Comparison of ENCODE assay signal across 22 cellular contexts in the genomic region with DNA sequence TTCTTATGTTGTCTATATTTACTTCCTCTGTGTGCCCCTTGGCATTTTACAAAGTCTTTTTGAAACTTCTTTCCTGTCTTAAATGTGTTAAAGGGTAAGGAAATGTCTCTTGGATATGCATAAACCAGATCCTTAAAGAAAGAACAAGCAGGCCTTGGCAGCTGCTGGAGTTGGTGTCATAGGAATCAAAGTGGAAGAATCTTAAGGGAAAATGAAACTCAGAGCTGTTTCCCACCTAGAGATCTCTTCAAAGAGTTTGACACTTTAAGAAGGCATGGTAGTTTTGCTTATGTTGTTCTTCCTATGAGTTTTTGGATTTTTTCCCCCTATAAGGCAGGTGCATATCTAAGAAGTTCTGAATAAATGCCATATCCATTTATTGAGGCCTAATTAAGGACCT. TPM values are rescaled to one million over a fixed set of nuclear protein-coding genes. Genes with fewer than 3 reads are reported as not detected.
"Had no signal": no experiment of that assay in that cellular context is flagged by ENCODE, and none has a peak within 500 bp of the region (broad histone marks: within the 10 kb centered on the region; RNA-seq: fewer than 3 reads in every experiment).

No MANE protein-coding gene starts in this region.

- H3K36me3 Mint-ChIP-seq: activated naive CD4-positive, alpha-beta T cell treated with anti-CD3 and anti-CD28 coated beads, Interleukin-2, amount 50 U/mL, for 72 hours; natural killer cell treated with Interleukin-12 subunit alpha and Interleukin-12 subunit beta and Interleukin-15 and Interleukin-18, amount 100 ng/mL, for 72 hours had no signal

- H3K9me3 ChIP-seq: body of pancreas, esophagus squamous epithelium, uterus had no signal

- H3K36me3 ChIP-seq: esophagus squamous epithelium, heart left ventricle, stomach, uterus had no signal

- DNase-seq: activated B cell treated with CpG ODN at 0.5 μM for 24 hours; activated CD4-positive, alpha-beta T cell treated with anti-CD3 and anti-CD28 coated beads for 48 hours; activated CD8-positive, alpha-beta T cell treated with anti-CD3 and anti-CD28 coated beads for 36 hours; activated effector memory CD4-positive, alpha-beta T cell treated with anti-CD3 and anti-CD28 coated beads, Interleukin-2, amount 50 U/mL, for 16 hours; activated T-cell treated with anti-CD3 and anti-CD28 coated beads, Interleukin-2, amount 50 U/mL, for 4 hours; amygdala; body of pancreas; cortex of kidney; effector CD4-positive, alpha-beta T cell; esophagus squamous epithelium; heart left ventricle; left ventricle myocardium superior; mesendoderm; right cardiac atrium; stimulated activated CD4-positive, alpha-beta T cell treated with anti-CD3 and anti-CD28 coated beads, Interleukin-1b, Interleukin-23, amount 100 ng/mL, for 48 hours; stomach; uterus had no signal

- H3K27me3 ChIP-seq: body of pancreas, esophagus squamous epithelium, heart left ventricle, stomach, uterus had no signal

- H3K4me1 Mint-ChIP-seq: activated B cell treated with CpG ODN at 0.5 μM for 24 hours had no signal

- H3K4me3 Mint-ChIP-seq: activated B cell treated with CpG ODN at 0.5 μM for 24 hours; activated CD8-positive, alpha-beta T cell treated with anti-CD3 and anti-CD28 coated beads for 36 hours; activated T-cell treated with anti-CD3 and anti-CD28 coated beads, Interleukin-2, amount 50 U/mL, for 4 hours; natural killer cell treated with Interleukin-12 subunit alpha and Interleukin-12 subunit beta and Interleukin-15 and Interleukin-18, amount 100 ng/mL, for 72 hours had no signal

- H3K4me1 ChIP-seq: body of pancreas, heart left ventricle, uterus had no signal

- H3K27ac ChIP-seq: body of pancreas, esophagus squamous epithelium, heart left ventricle, stomach had no signal

- ATAC-seq: activated CD8-positive, alpha-beta T cell treated with anti-CD3 and anti-CD28 coated beads for 36 hours; activated naive CD4-positive, alpha-beta T cell treated with anti-CD3 and anti-CD28 coated beads, Interleukin-2, amount 50 U/mL, for 72 hours; activated T-cell treated with anti-CD3 and anti-CD28 coated beads, Interleukin-2, amount 50 U/mL, for 4 hours; body of pancreas; heart left ventricle; left ventricle myocardium superior; natural killer cell treated with Interleukin-12 subunit alpha and Interleukin-12 subunit beta and Interleukin-15 and Interleukin-18, amount 100 ng/mL, for 72 hours; right cardiac atrium had no signal

- H3K27me3 Mint-ChIP-seq: activated CD8-positive, alpha-beta T cell treated with anti-CD3 and anti-CD28 coated beads for 36 hours had no signal

- H3K9me3 Mint-ChIP-seq: activated CD8-positive, alpha-beta T cell treated with anti-CD3 and anti-CD28 coated beads for 36 hours; activated T-cell treated with anti-CD3 and anti-CD28 coated beads, Interleukin-2, amount 50 U/mL, for 4 hours; natural killer cell treated with Interleukin-12 subunit alpha and Interleukin-12 subunit beta and Interleukin-15 and Interleukin-18, amount 100 ng/mL, for 72 hours had no signal

- H3K4me3 ChIP-seq: body of pancreas, esophagus squamous epithelium, heart left ventricle, stomach, uterus had no signal

- H3K27ac Mint-ChIP-seq: activated B cell treated with CpG ODN at 0.5 μM for 24 hours; activated CD8-positive, alpha-beta T cell treated with anti-CD3 and anti-CD28 coated beads for 36 hours; activated naive CD4-positive, alpha-beta T cell treated with anti-CD3 and anti-CD28 coated beads, Interleukin-2, amount 50 U/mL, for 72 hours; natural killer cell treated with Interleukin-12 subunit alpha and Interleukin-12 subunit beta and Interleukin-15 and Interleukin-18, amount 100 ng/mL, for 72 hours had no signal

RNA-seq across cellular contexts. Expression of a gene that starts 37.0 kb away (rescaled TPM):
- total RNA-seq: activated B cell treated with CpG ODN at 0.5 μM for 24 hours; activated CD8-positive, alpha-beta T cell treated with anti-CD3 and anti-CD28 coated beads for 36 hours; activated naive CD4-positive, alpha-beta T cell treated with anti-CD3 and anti-CD28 coated beads, Interleukin-2, amount 50 U/mL, for 72 hours; activated T-cell treated with anti-CD3 and anti-CD28 coated beads, Interleukin-2, amount 50 U/mL, for 4 hours; body of pancreas; frontal cortex; heart left ventricle; left ventricle myocardium superior; natural killer cell treated with Interleukin-12 subunit alpha and Interleukin-12 subunit beta and Interleukin-15 and Interleukin-18, amount 100 ng/mL, for 72 hours; posterior vena cava; right cardiac atrium; T-helper 2 cell treated with Interferon-gamma antibody and Interleukin-4, amounts not matched to agents 100 ng/mL and 5 ng/mL, for 36 hours had no signal
- polyA plus RNA-seq: heart left ventricle, right cardiac atrium had no signal
